ENCODE assay signal across 30 cellular contexts in genomic region chr6:609905-610304, GRCh38. TPM values are rescaled to one million over a fixed set of nuclear protein-coding genes. Genes with fewer than 3 reads are reported as not detected.
"Had no signal": no experiment of that assay in that cellular context is flagged by ENCODE, and none has a peak within 500 bp of the region (broad histone marks: within the 10 kb centered on the region; RNA-seq: fewer than 3 reads in every experiment).

No MANE protein-coding gene starts in this region.

- H3K9me3 ChIP-seq: ovary, psoas muscle, right lobe of liver, spleen, suprapubic skin, testis, tibial artery, upper lobe of left lung, vagina had no signal

- H3K4me2 ChIP-seq: smooth muscle cell had no signal

- H3K4me1 Mint-ChIP-seq: nephron had no signal

- H3K79me2 ChIP-seq: parathyroid adenoma had no signal

- H3K4me1 ChIP-seq: psoas muscle, right lobe of liver, suprapubic skin, testis, tibial artery, vagina had no signal

- H3K36me3 ChIP-seq: ovary had no signal

- H3K27ac Mint-ChIP-seq: natural killer cell; nephron; progenitor cell of endocrine pancreas; stimulated activated memory B cell treated with anti-CD40 and anti-IgM and Interleukin-4, amounts not matched to agents 10 μg/mL and 1 μg/mL and 100 μg/mL, for 72 hours had no signal

- H3K27me3 Mint-ChIP-seq: naive thymus-derived CD4-positive, alpha-beta T cell; progenitor cell of endocrine pancreas; stimulated activated memory B cell treated with anti-CD40 and anti-IgM and Interleukin-4, amounts not matched to agents 10 μg/mL and 1 μg/mL and 100 μg/mL, for 72 hours; stimulated activated naive CD8-positive, alpha-beta T cell treated with anti-CD3 and anti-CD28 coated beads, Interleukin-15, amount 100 ng/mL, for 72 hours had no signal

- H3K9ac ChIP-seq: parathyroid adenoma had no signal

- H3K9me3 Mint-ChIP-seq: natural killer cell; nephron; stimulated activated naive CD8-positive, alpha-beta T cell treated with anti-CD3 and anti-CD28 coated beads, Interleukin-15, amount 100 ng/mL, for 72 hours had no signal

- H2AFZ ChIP-seq: parathyroid adenoma had no signal

- H3K27me3 ChIP-seq: ovary, right lobe of liver, spleen, suprapubic skin, testis, tibial artery, upper lobe of left lung, vagina had no signal

- H3K4me3 ChIP-seq: ovary, psoas muscle, right lobe of liver, skin epidermis, smooth muscle cell, spleen, suprapubic skin, testis, tibial artery, upper lobe of left lung, vagina had no signal

- H3K4me3 Mint-ChIP-seq: naive thymus-derived CD4-positive, alpha-beta T cell; natural killer cell; nephron; stimulated activated memory B cell treated with anti-CD40 and anti-IgM and Interleukin-4, amounts not matched to agents 10 μg/mL and 1 μg/mL and 100 μg/mL, for 72 hours; stimulated activated naive CD8-positive, alpha-beta T cell treated with anti-CD3 and anti-CD28 coated beads, Interleukin-15, amount 100 ng/mL, for 72 hours had no signal

- DNase-seq: naive thymus-derived CD4-positive, alpha-beta T cell; natural killer cell; occipital lobe; ovary; posterior cingulate gyrus; psoas muscle; right cardiac atrium; right lobe of liver; spleen; stimulated activated CD4-positive, alpha-beta T cell treated with anti-CD3 and anti-CD28 coated beads, Interleukin-12 subunit alpha, Interleukin-12 subunit beta, amount 100 ng/mL, for 4 hours; stimulated activated CD4-positive, alpha-beta T cell treated with anti-CD3 and anti-CD28 coated beads, Interleukin-1b, Interleukin-23, amount 100 ng/mL, for 48 hours; stimulated activated CD4-positive, alpha-beta T cell treated with anti-CD3 and anti-CD28 coated beads, Interleukin-4, amount 100 ng/mL, for 1 hour; stimulated activated CD4-positive, alpha-beta T cell treated with anti-CD3 and anti-CD28 coated beads, Interleukin-4, amount 100 ng/mL, for 4 hours; stimulated activated CD8-positive, alpha-beta memory T cell treated with anti-CD3 and anti-CD28 coated beads, Interleukin-4, amount 100 ng/mL, for 48 hours; stimulated activated naive CD4-positive, alpha-beta T cell; stimulated activated naive CD8-positive, alpha-beta T cell treated with anti-CD3 and anti-CD28 coated beads, Interleukin-15, amount 100 ng/mL, for 72 hours; stimulated activated naive CD8-positive, alpha-beta T cell treated with anti-CD3 and anti-CD28 coated beads, Interleukin-15, Interleukin-2, amounts not matched to agents 100 U/mL and 50 U/mL, for 24 hours; substantia nigra; testis; tibial artery; trophoblast cell; upper lobe of left lung had no signal

- H3K27ac ChIP-seq: ovary, parathyroid adenoma, psoas muscle, right lobe of liver, skin epidermis, suprapubic skin, testis, tibial artery, upper lobe of left lung, vagina had no signal

RNA-seq across cellular contexts. Expression of gene HUS1B, which starts 47.0 kb away (rescaled TPM):
- polyA plus RNA-seq: right cardiac atrium had no signal
